Comparison of ENCODE assay signal across 10 cellular contexts in genomic region chr10:124532106-124532641, GRCh38.
DNase-seq lines count a peak whose midpoint lies in the region; ATAC-seq, FAIRE-seq and TF ChIP-seq lines count a peak whose summit lies in the region.
"Had no signal": no experiment of that assay in that cellular context is flagged by ENCODE, and none has a peak within 500 bp of the region (broad histone marks: within the 10 kb centered on the region; RNA-seq: fewer than 3 reads in every experiment).

No MANE protein-coding gene starts in this region.

- H3K4me1 ChIP-seq in astrocyte (ENCODE audit: insufficient read depth, low read length) (peaks cover 2% of the 10 kb centered on the region), gastroesophageal sphincter (peaks cover 0 to 15% (median 0%) of the 10 kb centered on the region in 3 donors)

- H4K20me1 ChIP-seq in astrocyte (ENCODE audit: insufficient read depth, low read length): no peaks in the 10 kb centered on the region

- H2AFZ ChIP-seq in astrocyte (ENCODE audit: low read depth, low read length): no peak overlapping the region

- FAIRE-seq in astrocyte (lab: Jason Lieb, UNC): no peak

- TF ChIP-seq CTCF in HFFc6 (IDR thresholded peaks at IDR 0.05): peak; percentile 68
- TF ChIP-seq CTCF in astrocyte (IDR thresholded peaks at IDR 0.05; ENCODE audit: insufficient read depth, low read depth, low read length): peak; percentile 19
- TF ChIP-seq CTCF in gastroesophageal sphincter (IDR thresholded peaks at IDR 0.05): no peak

- H3K4me1 Mint-ChIP-seq in HFFc6 (ENCODE audit: low read depth) (peaks cover 5% of the 10 kb centered on the region), astrocyte (ENCODE audit: low read depth, unreplicated experiment) (no peaks in the 10 kb centered on the region), memory B cell (peaks cover 34% of the 10 kb centered on the region)

- no peak overlapping the region for H3K4me2 ChIP-seq in astrocyte (ENCODE audit: low read length)

- no peaks in the 10 kb centered on the region for H3K9me3 ChIP-seq in astrocyte (ENCODE audit: insufficient read depth, low read depth, low read length)
- H3K9me3 ChIP-seq in gastroesophageal sphincter: no peaks in the 10 kb centered on the region

- no peaks in the 10 kb centered on the region for H3K36me3 ChIP-seq in astrocyte (ENCODE audit: insufficient read depth, low read length)
- H3K36me3 ChIP-seq in gastroesophageal sphincter: no peaks in the 10 kb centered on the region

- H3K27ac Mint-ChIP-seq in HFFc6 (no peak overlapping the region), astrocyte (ENCODE audit: unreplicated experiment) (no peak overlapping the region), memory B cell (no peak overlapping the region)
- H3K27ac Mint-ChIP-seq: dendritic cell treated with granulocyte-macrophage colony-stimulating factor and Interleukin-4, amounts not matched to agents 40 ng/mL and 50 ng/mL, for 4 days had no signal

- TF ChIP-seq EP300 in gastroesophageal sphincter (IDR thresholded peaks at IDR 0.05): no peak

- H3K4me3 Mint-ChIP-seq in HFFc6: no peak overlapping the region
- no peak overlapping the region for H3K4me3 Mint-ChIP-seq in astrocyte (ENCODE audit: unreplicated experiment)
- H3K4me3 Mint-ChIP-seq in memory B cell: no peak overlapping the region
- H3K4me3 Mint-ChIP-seq: dendritic cell treated with granulocyte-macrophage colony-stimulating factor and Interleukin-4, amounts not matched to agents 40 ng/mL and 50 ng/mL, for 4 days had no signal

- ATAC-seq in memory B cell (ENCODE audit: low read depth): peak; percentile 23
- no peak for ATAC-seq in GM19455 (IDR thresholded peaks at IDR 0.05; ENCODE audit: unreplicated experiment)
- ATAC-seq in gastroesophageal sphincter: no peak

- H3K4me3 ChIP-seq in astrocyte (ENCODE audit: insufficient read depth, low read depth, low read length) (no peak overlapping the region), gastroesophageal sphincter (no peak overlapping the region)

- no peaks in the 10 kb centered on the region; the same call in none of the 2 replicates for H3K27me3 Mint-ChIP-seq in HFFc6 (ENCODE audit: insufficient read depth)
- peaks cover 17% of the 10 kb centered on the region for H3K27me3 Mint-ChIP-seq in astrocyte (ENCODE audit: low read depth, unreplicated experiment)
- no peaks in the 10 kb centered on the region for H3K27me3 Mint-ChIP-seq in memory B cell
- H3K27me3 Mint-ChIP-seq: dendritic cell treated with granulocyte-macrophage colony-stimulating factor and Interleukin-4, amounts not matched to agents 40 ng/mL and 50 ng/mL, for 4 days had no signal

- no peaks in the 10 kb centered on the region for H3K79me2 ChIP-seq in astrocyte (ENCODE audit: insufficient read depth, low read length)

- no peak overlapping the region for H3K27ac ChIP-seq in astrocyte (ENCODE audit: low read depth, low read length)
- H3K27ac ChIP-seq in gastroesophageal sphincter: no peak overlapping the region

- 55 to 93% methylated on average over 3 to 4 of the region's 11 CpGs for WGBS in gastroesophageal sphincter (ENCODE audit: low coverage in 1 of 2), 2 donors

- no peaks in the 10 kb centered on the region for H3K36me3 Mint-ChIP-seq in HFFc6 (ENCODE audit: low read depth)
- peaks cover 1% of the 10 kb centered on the region for H3K36me3 Mint-ChIP-seq in astrocyte (ENCODE audit: low read depth, unreplicated experiment)
- H3K36me3 Mint-ChIP-seq in memory B cell: no peaks in the 10 kb centered on the region

- no peak for TF ChIP-seq POLR2A in gastroesophageal sphincter (IDR thresholded peaks at IDR 0.05)

- H3K9me3 Mint-ChIP-seq in HFFc6 (no peaks in the 10 kb centered on the region), astrocyte (ENCODE audit: unreplicated experiment) (no peaks in the 10 kb centered on the region), memory B cell (no peaks in the 10 kb centered on the region)
- H3K9me3 Mint-ChIP-seq: dendritic cell treated with granulocyte-macrophage colony-stimulating factor and Interleukin-4, amounts not matched to agents 40 ng/mL and 50 ng/mL, for 4 days had no signal

- peak; percentile 7 for DNase-seq in DMS53 treated with DMSO at 0.1 percent for 48 hours (lab: John Stamatoyannopoulos, UW; ENCODE audit: unreplicated experiment)
- peak; percentile 2 for DNase-seq in HFFc6
- no peak for DNase-seq in astrocyte (ENCODE audit: low read depth)
- DNase-seq in memory B cell (ENCODE audit: low spot score in 2 of 2): no peak
- DNase-seq in NOMO-1 (lab: John Stamatoyannopoulos, UW; ENCODE audit: unreplicated experiment in 2 of 2): no peak
- no peak for DNase-seq in activated CD4-positive, CD25-positive, alpha-beta regulatory T cell (lab: John Stamatoyannopoulos, UW)
- DNase-seq: NCI-H446 had no signal

- H3K27me3 ChIP-seq in astrocyte (ENCODE audit: insufficient read depth, low read length) (no peaks in the 10 kb centered on the region), gastroesophageal sphincter (no peaks in the 10 kb centered on the region)

- H3K9ac ChIP-seq in astrocyte (ENCODE audit: low read length): no peak overlapping the region

Comparison
In these comparisons a context has a peak if more than half of its experiments do, and no peak if none do; other contexts are left out.
1. DNase-seq: peak in DMS53 treated with DMSO at 0.1 percent for 48 hours (single experiment) and HFFc6 (single experiment); none in astrocyte (single experiment), memory B cell (0 of 2), NOMO-1 (0 of 2) and activated CD4-positive, CD25-positive, alpha-beta regulatory T cell (0 of 4).
2. CTCF ChIP-seq: peak in HFFc6 (single experiment) and astrocyte (single experiment); none in gastroesophageal sphincter (0 of 4).